In genomic region chr6:149566372-149567193, GRCh38 we compare ENCODE assay signal across 1 cellular context.
TF ChIP-seq lines count a peak whose summit lies in the region.

A gene with protein sequence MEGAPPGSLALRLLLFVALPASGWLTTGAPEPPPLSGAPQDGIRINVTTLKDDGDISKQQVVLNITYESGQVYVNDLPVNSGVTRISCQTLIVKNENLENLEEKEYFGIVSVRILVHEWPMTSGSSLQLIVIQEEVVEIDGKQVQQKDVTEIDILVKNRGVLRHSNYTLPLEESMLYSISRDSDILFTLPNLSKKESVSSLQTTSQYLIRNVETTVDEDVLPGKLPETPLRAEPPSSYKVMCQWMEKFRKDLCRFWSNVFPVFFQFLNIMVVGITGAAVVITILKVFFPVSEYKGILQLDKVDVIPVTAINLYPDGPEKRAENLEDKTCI (plus strand): TSS chr6:149566375. CDS start chr6:149566415, 40 bp downstream.

TF ChIP-seq in GM12878, 131 proteins besides CTCF, POLR2A, EP300 and RAD21 (continued from another document and continues in another):
- TF ChIP-seq PAX5 (IDR thresholded peaks at IDR 0.05; ENCODE audit: borderline replicate concordance, low read depth, low read length), result no peak
- no peak for TF ChIP-seq CHD1 (IDR thresholded peaks at IDR 0.05; ENCODE audit: low read depth, low read length)
- TF ChIP-seq, protein P1, sequence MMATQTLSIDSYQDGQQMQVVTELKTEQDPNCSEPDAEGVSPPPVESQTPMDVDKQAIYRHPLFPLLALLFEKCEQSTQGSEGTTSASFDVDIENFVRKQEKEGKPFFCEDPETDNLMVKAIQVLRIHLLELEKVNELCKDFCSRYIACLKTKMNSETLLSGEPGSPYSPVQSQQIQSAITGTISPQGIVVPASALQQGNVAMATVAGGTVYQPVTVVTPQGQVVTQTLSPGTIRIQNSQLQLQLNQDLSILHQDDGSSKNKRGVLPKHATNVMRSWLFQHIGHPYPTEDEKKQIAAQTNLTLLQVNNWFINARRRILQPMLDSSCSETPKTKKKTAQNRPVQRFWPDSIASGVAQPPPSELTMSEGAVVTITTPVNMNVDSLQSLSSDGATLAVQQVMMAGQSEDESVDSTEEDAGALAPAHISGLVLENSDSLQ (IDR thresholded peaks at IDR 0.05), result no peak; the same call in 1 of the 2 replicates
- TF ChIP-seq KLF5 (IDR thresholded peaks at IDR 0.05; ENCODE audit: partially characterized antibody), result no peak
- no peak for TF ChIP-seq PML (IDR thresholded peaks at IDR 0.05; ENCODE audit: low read length)
- TF ChIP-seq CREB1 (IDR thresholded peaks at IDR 0.05; ENCODE audit: low read depth), result no peak
- TF ChIP-seq SMAD5 (IDR thresholded peaks at IDR 0.05; ENCODE audit: low read depth), result no peak
- TF ChIP-seq SIX5 (IDR thresholded peaks at IDR 0.05; ENCODE audit: low read depth, low read length, severe bottlenecking), result no peak
- peak; percentile 23; the same call in 1 of the 2 replicates for TF ChIP-seq ZNF687 (IDR thresholded peaks at IDR 0.05)
- TF ChIP-seq BCL3 (IDR thresholded peaks at IDR 0.05; ENCODE audit: borderline replicate concordance, insufficient read depth, low read depth, low read length, poor library complexity, severe bottlenecking), result no peak
- TF ChIP-seq SRF (IDR thresholded peaks at IDR 0.05; ENCODE audit: low read depth in 2 of 2, low read length in 2 of 2), result no peak
- TF ChIP-seq PBX3 (IDR thresholded peaks at IDR 0.05; ENCODE audit: insufficient replicate concordance, low read depth, low read length), result no peak
- no peak; the same call in 1 of the 2 replicates for TF ChIP-seq GATAD2B (conservative IDR thresholded peaks at IDR 0.05; ENCODE audit: low read depth)
- TF ChIP-seq TCF3 (IDR thresholded peaks at IDR 0.05; ENCODE audit: borderline replicate concordance, insufficient read depth, low read depth, low read length), result no peak
- no peak for TF ChIP-seq ZSCAN29 (IDR thresholded peaks at IDR 0.05)
- no peak for TF ChIP-seq SIN3A (IDR thresholded peaks at IDR 0.05; ENCODE audit: low read depth, low read length)
- peak; percentile 90 for TF ChIP-seq MEF2B (IDR thresholded peaks at IDR 0.05; ENCODE audit: partially characterized antibody, poor library complexity, severe bottlenecking)
- TF ChIP-seq YBX1 (IDR thresholded peaks at IDR 0.05), result no peak
- no peak for TF ChIP-seq E2F4 (IDR thresholded peaks at IDR 0.05; ENCODE audit: low read depth, low read length)
- no peak for TF ChIP-seq FOS (IDR thresholded peaks at IDR 0.05; ENCODE audit: borderline replicate concordance, extremely low read depth, insufficient read length)
- TF ChIP-seq IRF3 (IDR thresholded peaks at IDR 0.05), result no peak
- TF ChIP-seq, protein P2, sequence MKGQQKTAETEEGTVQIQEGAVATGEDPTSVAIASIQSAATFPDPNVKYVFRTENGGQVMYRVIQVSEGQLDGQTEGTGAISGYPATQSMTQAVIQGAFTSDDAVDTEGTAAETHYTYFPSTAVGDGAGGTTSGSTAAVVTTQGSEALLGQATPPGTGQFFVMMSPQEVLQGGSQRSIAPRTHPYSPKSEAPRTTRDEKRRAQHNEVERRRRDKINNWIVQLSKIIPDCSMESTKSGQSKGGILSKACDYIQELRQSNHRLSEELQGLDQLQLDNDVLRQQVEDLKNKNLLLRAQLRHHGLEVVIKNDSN (IDR thresholded peaks at IDR 0.05; ENCODE audit: borderline replicate concordance, extremely low read length, insufficient read depth, low read depth, low read length), result no peak
- TF ChIP-seq, protein P3, sequence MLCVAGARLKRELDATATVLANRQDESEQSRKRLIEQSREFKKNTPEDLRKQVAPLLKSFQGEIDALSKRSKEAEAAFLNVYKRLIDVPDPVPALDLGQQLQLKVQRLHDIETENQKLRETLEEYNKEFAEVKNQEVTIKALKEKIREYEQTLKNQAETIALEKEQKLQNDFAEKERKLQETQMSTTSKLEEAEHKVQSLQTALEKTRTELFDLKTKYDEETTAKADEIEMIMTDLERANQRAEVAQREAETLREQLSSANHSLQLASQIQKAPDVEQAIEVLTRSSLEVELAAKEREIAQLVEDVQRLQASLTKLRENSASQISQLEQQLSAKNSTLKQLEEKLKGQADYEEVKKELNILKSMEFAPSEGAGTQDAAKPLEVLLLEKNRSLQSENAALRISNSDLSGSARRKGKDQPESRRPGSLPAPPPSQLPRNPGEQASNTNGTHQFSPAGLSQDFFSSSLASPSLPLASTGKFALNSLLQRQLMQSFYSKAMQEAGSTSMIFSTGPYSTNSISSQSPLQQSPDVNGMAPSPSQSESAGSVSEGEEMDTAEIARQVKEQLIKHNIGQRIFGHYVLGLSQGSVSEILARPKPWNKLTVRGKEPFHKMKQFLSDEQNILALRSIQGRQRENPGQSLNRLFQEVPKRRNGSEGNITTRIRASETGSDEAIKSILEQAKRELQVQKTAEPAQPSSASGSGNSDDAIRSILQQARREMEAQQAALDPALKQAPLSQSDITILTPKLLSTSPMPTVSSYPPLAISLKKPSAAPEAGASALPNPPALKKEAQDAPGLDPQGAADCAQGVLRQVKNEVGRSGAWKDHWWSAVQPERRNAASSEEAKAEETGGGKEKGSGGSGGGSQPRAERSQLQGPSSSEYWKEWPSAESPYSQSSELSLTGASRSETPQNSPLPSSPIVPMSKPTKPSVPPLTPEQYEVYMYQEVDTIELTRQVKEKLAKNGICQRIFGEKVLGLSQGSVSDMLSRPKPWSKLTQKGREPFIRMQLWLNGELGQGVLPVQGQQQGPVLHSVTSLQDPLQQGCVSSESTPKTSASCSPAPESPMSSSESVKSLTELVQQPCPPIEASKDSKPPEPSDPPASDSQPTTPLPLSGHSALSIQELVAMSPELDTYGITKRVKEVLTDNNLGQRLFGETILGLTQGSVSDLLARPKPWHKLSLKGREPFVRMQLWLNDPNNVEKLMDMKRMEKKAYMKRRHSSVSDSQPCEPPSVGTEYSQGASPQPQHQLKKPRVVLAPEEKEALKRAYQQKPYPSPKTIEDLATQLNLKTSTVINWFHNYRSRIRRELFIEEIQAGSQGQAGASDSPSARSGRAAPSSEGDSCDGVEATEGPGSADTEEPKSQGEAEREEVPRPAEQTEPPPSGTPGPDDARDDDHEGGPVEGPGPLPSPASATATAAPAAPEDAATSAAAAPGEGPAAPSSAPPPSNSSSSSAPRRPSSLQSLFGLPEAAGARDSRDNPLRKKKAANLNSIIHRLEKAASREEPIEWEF (IDR thresholded peaks at IDR 0.05; ENCODE audit: insufficient replicate concordance, low read depth, low read length), result no peak
- TF ChIP-seq TARDBP (IDR thresholded peaks at IDR 0.05; ENCODE audit: borderline replicate concordance), result no peak
- TF ChIP-seq YY1 (IDR thresholded peaks at IDR 0.05; ENCODE audit: low read depth, low read length), result peak; percentile 94
- TF ChIP-seq E4F1 (IDR thresholded peaks at IDR 0.05; ENCODE audit: borderline replicate concordance, partially characterized antibody), result no peak
- TF ChIP-seq ZZZ3 (IDR thresholded peaks at IDR 0.05; ENCODE audit: control insufficient read depth, insufficient read length, low read depth), result no peak
- no peak for TF ChIP-seq KAT2A (conservative IDR thresholded peaks at IDR 0.05; ENCODE audit: control insufficient read depth, low read depth, low read length)
- TF ChIP-seq ELK1 (IDR thresholded peaks at IDR 0.05; ENCODE audit: low read depth, low read length), result no peak
- no peak for TF ChIP-seq ZNF24 (IDR thresholded peaks at IDR 0.05)
- TF ChIP-seq, protein P4, sequence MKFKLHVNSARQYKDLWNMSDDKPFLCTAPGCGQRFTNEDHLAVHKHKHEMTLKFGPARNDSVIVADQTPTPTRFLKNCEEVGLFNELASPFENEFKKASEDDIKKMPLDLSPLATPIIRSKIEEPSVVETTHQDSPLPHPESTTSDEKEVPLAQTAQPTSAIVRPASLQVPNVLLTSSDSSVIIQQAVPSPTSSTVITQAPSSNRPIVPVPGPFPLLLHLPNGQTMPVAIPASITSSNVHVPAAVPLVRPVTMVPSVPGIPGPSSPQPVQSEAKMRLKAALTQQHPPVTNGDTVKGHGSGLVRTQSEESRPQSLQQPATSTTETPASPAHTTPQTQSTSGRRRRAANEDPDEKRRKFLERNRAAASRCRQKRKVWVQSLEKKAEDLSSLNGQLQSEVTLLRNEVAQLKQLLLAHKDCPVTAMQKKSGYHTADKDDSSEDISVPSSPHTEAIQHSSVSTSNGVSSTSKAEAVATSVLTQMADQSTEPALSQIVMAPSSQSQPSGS (IDR thresholded peaks at IDR 0.05; ENCODE audit: low read length), result no peak
- TF ChIP-seq STAT3 (IDR thresholded peaks at IDR 0.05; ENCODE audit: low read depth, low read length), result no peak
- TF ChIP-seq IKZF2 (IDR thresholded peaks at IDR 0.05), result no peak; a peak in 1 of 4 replicates
